Comparison of ENCODE assay signal across 34 cellular contexts in genomic region chr3:148235566-148235965, GRCh38.
"Had no signal": no experiment of that assay in that cellular context is flagged by ENCODE, and none has a peak within 500 bp of the region (broad histone marks: within the 10 kb centered on the region; RNA-seq: fewer than 3 reads in every experiment).

No MANE protein-coding gene starts in this region.

- H3K27me3 ChIP-seq: MG63 had no signal

- H3K9me3 ChIP-seq: MG63 had no signal

- H3K4me3 ChIP-seq: MG63 had no signal

- H3K36me3 ChIP-seq: MG63 had no signal

- DNase-seq: Karpas-422, Kasumi-1, MG63, MM.1S, MV-4-11, NCI-H1048, NCI-H1092, NCI-H1092 treated with DMSO at 0.1 percent for 48 hours, NCI-H1105, NCI-H1105 treated with DMSO at 0.1 percent for 48 hours, NCI-H1417, NCI-H1417 treated with DMSO at 0.1 percent for 48 hours, NCI-H1436, NCI-H1436 treated with DMSO at 0.1 percent for 48 hours, NCI-H146, NCI-H1694, NCI-H1694 treated with DMSO at 0.1 percent for 48 hours, NCI-H187, NCI-H187 treated with DMSO at 0.1 percent for 48 hours, NCI-H1930, NCI-H2029, NCI-H2029 treated with DMSO at 0.1 percent for 48 hours, NCI-H2081, NCI-H2081 treated with DMSO at 0.1 percent for 48 hours, NCI-H2107, NCI-H2171, NCI-H2171 treated with DMSO at 0.1 percent for 48 hours, NCI-H2227 treated with DMSO at 0.1 percent for 48 hours, NCI-H226, NCI-H345, NCI-H446, NCI-H446 treated with DMSO at 0.1 percent for 48 hours, NCI-H510A, NCI-H510A treated with DMSO at 0.1 percent for 48 hours had no signal
